ENCODE assay signal across 1 cellular context in genomic region chr2:138182913-138183312, GRCh38.
TF ChIP-seq lines count a peak whose summit lies in the region.

No MANE protein-coding gene starts in this region.

TF ChIP-seq in H1, 55 proteins besides CTCF, POLR2A, EP300 and RAD21 (continued from another document):
- TF ChIP-seq RFX5 (IDR thresholded peaks at IDR 0.05; ENCODE audit: borderline replicate concordance, low read depth, low read length) (no peak), NANOG (IDR thresholded peaks at IDR 0.05; ENCODE audit: insufficient read depth, low read depth, low read length, poor library complexity, severe bottlenecking) (no peak), MAX (IDR thresholded peaks at IDR 0.05) (no peak), CREB1 (IDR thresholded peaks at IDR 0.05) (no peak), E2F6 (IDR thresholded peaks at IDR 0.05) (no peak), CHD2 (IDR thresholded peaks at IDR 0.05; ENCODE audit: low read length) (no peak), BACH1 (IDR thresholded peaks at IDR 0.05; ENCODE audit: low read length) (no peak), GTF2F1 (IDR thresholded peaks at IDR 0.05; ENCODE audit: borderline replicate concordance, low read depth, low read length) (no peak), ATF3 (IDR thresholded peaks at IDR 0.05; ENCODE audit: insufficient read depth, low read depth, low read length) (no peak), CHD1 (IDR thresholded peaks at IDR 0.05; ENCODE audit: low read depth, low read length) (no peak), SIRT6 (IDR thresholded peaks at IDR 0.05; ENCODE audit: low read length) (no peak), CBX5 (IDR thresholded peaks at IDR 0.05; ENCODE audit: low read depth, low read length) (no peak)
- TF ChIP-seq, protein P1, sequence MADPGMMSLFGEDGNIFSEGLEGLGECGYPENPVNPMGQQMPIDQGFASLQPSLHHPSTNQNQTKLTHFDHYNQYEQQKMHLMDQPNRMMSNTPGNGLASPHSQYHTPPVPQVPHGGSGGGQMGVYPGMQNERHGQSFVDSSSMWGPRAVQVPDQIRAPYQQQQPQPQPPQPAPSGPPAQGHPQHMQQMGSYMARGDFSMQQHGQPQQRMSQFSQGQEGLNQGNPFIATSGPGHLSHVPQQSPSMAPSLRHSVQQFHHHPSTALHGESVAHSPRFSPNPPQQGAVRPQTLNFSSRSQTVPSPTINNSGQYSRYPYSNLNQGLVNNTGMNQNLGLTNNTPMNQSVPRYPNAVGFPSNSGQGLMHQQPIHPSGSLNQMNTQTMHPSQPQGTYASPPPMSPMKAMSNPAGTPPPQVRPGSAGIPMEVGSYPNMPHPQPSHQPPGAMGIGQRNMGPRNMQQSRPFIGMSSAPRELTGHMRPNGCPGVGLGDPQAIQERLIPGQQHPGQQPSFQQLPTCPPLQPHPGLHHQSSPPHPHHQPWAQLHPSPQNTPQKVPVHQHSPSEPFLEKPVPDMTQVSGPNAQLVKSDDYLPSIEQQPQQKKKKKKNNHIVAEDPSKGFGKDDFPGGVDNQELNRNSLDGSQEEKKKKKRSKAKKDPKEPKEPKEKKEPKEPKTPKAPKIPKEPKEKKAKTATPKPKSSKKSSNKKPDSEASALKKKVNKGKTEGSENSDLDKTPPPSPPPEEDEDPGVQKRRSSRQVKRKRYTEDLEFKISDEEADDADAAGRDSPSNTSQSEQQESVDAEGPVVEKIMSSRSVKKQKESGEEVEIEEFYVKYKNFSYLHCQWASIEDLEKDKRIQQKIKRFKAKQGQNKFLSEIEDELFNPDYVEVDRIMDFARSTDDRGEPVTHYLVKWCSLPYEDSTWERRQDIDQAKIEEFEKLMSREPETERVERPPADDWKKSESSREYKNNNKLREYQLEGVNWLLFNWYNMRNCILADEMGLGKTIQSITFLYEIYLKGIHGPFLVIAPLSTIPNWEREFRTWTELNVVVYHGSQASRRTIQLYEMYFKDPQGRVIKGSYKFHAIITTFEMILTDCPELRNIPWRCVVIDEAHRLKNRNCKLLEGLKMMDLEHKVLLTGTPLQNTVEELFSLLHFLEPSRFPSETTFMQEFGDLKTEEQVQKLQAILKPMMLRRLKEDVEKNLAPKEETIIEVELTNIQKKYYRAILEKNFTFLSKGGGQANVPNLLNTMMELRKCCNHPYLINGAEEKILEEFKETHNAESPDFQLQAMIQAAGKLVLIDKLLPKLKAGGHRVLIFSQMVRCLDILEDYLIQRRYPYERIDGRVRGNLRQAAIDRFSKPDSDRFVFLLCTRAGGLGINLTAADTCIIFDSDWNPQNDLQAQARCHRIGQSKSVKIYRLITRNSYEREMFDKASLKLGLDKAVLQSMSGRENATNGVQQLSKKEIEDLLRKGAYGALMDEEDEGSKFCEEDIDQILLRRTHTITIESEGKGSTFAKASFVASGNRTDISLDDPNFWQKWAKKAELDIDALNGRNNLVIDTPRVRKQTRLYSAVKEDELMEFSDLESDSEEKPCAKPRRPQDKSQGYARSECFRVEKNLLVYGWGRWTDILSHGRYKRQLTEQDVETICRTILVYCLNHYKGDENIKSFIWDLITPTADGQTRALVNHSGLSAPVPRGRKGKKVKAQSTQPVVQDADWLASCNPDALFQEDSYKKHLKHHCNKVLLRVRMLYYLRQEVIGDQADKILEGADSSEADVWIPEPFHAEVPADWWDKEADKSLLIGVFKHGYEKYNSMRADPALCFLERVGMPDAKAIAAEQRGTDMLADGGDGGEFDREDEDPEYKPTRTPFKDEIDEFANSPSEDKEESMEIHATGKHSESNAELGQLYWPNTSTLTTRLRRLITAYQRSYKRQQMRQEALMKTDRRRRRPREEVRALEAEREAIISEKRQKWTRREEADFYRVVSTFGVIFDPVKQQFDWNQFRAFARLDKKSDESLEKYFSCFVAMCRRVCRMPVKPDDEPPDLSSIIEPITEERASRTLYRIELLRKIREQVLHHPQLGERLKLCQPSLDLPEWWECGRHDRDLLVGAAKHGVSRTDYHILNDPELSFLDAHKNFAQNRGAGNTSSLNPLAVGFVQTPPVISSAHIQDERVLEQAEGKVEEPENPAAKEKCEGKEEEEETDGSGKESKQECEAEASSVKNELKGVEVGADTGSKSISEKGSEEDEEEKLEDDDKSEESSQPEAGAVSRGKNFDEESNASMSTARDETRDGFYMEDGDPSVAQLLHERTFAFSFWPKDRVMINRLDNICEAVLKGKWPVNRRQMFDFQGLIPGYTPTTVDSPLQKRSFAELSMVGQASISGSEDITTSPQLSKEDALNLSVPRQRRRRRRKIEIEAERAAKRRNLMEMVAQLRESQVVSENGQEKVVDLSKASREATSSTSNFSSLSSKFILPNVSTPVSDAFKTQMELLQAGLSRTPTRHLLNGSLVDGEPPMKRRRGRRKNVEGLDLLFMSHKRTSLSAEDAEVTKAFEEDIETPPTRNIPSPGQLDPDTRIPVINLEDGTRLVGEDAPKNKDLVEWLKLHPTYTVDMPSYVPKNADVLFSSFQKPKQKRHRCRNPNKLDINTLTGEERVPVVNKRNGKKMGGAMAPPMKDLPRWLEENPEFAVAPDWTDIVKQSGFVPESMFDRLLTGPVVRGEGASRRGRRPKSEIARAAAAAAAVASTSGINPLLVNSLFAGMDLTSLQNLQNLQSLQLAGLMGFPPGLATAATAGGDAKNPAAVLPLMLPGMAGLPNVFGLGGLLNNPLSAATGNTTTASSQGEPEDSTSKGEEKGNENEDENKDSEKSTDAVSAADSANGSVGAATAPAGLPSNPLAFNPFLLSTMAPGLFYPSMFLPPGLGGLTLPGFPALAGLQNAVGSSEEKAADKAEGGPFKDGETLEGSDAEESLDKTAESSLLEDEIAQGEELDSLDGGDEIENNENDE (IDR thresholded peaks at IDR 0.05; ENCODE audit: insufficient replicate concordance, low read length) = no peak
- TF ChIP-seq, protein P2, sequence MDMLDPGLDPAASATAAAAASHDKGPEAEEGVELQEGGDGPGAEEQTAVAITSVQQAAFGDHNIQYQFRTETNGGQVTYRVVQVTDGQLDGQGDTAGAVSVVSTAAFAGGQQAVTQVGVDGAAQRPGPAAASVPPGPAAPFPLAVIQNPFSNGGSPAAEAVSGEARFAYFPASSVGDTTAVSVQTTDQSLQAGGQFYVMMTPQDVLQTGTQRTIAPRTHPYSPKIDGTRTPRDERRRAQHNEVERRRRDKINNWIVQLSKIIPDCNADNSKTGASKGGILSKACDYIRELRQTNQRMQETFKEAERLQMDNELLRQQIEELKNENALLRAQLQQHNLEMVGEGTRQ (IDR thresholded peaks at IDR 0.05; ENCODE audit: low read length) = no peak
